18 cellular contexts compared by ENCODE assay signal in genomic region chr1:80083892-80084291, GRCh38.
"Had no signal": no experiment of that assay in that cellular context is flagged by ENCODE, and none has a peak within 500 bp of the region (broad histone marks: within the 10 kb centered on the region; RNA-seq: fewer than 3 reads in every experiment).

No MANE protein-coding gene starts in this region.

- H3K36me3 ChIP-seq: sigmoid colon, spleen had no signal

- H3K4me1 ChIP-seq: sigmoid colon, spleen had no signal

- H3K27ac ChIP-seq: epithelial cell of prostate, sigmoid colon, spleen, testis had no signal

- H3K4me3 ChIP-seq: sigmoid colon, spleen, testis had no signal

- H3K9me3 ChIP-seq: testis had no signal

- H3K27me3 ChIP-seq: sigmoid colon, spleen, testis had no signal

- ATAC-seq: activated CD8-positive, alpha-beta memory T cell treated with anti-CD3 and anti-CD28 coated beads, Interleukin-2, amount 10 ng/mL, durations not matched to agents 7 days and 5 days; stimulated activated memory B cell treated with anti-CD40 and anti-IgM and Interleukin-4, amounts not matched to agents 10 μg/mL and 1 μg/mL and 100 μg/mL, for 72 hours had no signal

- DNase-seq: activated B cell treated with CpG ODN at 0.5 μM for 24 hours; activated CD4-positive, alpha-beta memory T cell treated with anti-CD3 and anti-CD28 coated beads, Interleukin-2, amount 10 ng/mL, durations not matched to agents 7 days and 5 days; activated CD4-positive, alpha-beta T cell treated with anti-CD3 and anti-CD28 coated beads for 4 hours; activated CD8-positive, alpha-beta memory T cell treated with anti-CD3 and anti-CD28 coated beads, Interleukin-2, amount 10 ng/mL, durations not matched to agents 7 days and 5 days; activated naive CD4-positive, alpha-beta T cell treated with Interleukin-2 at 50 U/mL for 16 hours; activated naive CD8-positive, alpha-beta T cell treated with anti-CD3 and anti-CD28 coated beads, Interleukin-2, amount 10 ng/mL, durations not matched to agents 7 days and 5 days; activated T-cell treated with anti-CD3 and anti-CD28 coated beads, Interleukin-2, amount 50 U/mL, for 1 hour; amygdala; dermis blood vessel endothelial cell; foreskin fibroblast; occipital lobe; posterior cingulate gyrus; sigmoid colon; spleen; stimulated activated CD4-positive, alpha-beta T cell treated with anti-CD3 and anti-CD28 coated beads, Interleukin-4, amount 100 ng/mL, for 4 hours; testis had no signal
